In the genomic region with DNA sequence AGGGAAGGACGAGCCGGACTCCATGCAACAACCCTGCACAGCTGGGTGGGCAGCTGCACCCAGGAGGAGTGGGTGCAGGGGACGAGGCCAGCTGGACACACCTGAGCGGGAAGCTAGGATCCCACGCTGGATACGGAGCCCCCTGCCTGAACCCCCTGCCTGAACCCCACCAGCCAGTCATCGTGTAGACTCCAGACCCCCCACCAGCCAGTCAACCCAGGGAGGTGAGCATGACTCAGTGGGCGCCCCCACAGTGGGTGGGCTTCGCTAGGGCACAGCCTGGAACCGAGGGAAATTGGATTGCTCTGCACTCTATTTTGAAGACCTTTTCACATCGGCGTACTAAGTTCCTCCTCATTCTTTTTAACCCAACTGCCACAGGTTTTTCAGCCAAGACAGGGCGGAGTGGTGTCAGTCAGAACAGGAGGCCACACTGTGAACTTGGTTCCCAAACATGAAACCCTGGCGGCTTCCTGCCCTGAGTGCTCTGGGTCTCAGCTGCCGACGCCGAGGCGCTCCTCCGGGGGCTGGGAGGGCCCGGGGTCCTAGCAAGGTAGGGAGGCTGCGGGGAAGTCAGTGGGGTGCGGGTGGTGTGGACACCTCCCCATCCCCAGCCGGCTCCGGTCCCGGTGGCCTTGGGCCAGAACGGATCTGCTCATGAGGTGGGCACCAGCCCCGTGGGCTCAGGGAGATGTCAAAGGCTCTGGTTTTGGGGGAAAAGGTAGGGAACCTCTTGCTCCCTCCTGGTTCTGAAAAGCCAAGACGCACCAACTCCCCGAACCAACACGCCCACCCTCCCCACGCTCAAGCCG, we compare ENCODE assay signal across 21 cellular contexts. TPM values are rescaled to one million over a fixed set of nuclear protein-coding genes. Genes with fewer than 3 reads are reported as not detected.
DNase-seq lines count a peak whose midpoint lies in the region; ATAC-seq and TF ChIP-seq lines count a peak whose summit lies in the region.
"Had no signal": no experiment of that assay in that cellular context is flagged by ENCODE, and none has a peak within 500 bp of the region (broad histone marks: within the 10 kb centered on the region; RNA-seq: fewer than 3 reads in every experiment).

No MANE protein-coding gene starts in this region.

- peaks cover 4% of the 10 kb centered on the region for H3K9me3 Mint-ChIP-seq in activated B cell treated with CpG ODN at 0.5 μM for 24 hours
- H3K9me3 Mint-ChIP-seq in CD4-positive, alpha-beta T cell: peaks cover 3% of the 10 kb centered on the region

- CTCF ChIA-PET in activated B cell treated with CpG ODN at 0.5 μM for 24 hours (lab: Charles Lee): no interaction called here
- CTCF ChIA-PET in CD4-positive, alpha-beta T cell (lab: Charles Lee): interaction anchor here (1.4 kb wide), 1 partner anchor 85 kb away, joined by 3 read pairs; no protein-coding TSS in a partner anchor

- DNase-seq in right cardiac atrium (peak in 2 of 3 donors; percentile 53 to 61), Right ventricle myocardium superior (no peak), activated B cell treated with CpG ODN at 0.5 μM for 24 hours (no peak), left lobe of liver (ENCODE audit: low spot score) (no peak), aorta (peak; percentile 39 to 59), MM.1S (no peak)
- no peak for DNase-seq in CD4-positive, alpha-beta T cell
- DNase-seq: central memory CD4-positive, alpha-beta T cell; DND-41; KBM-7; left colon; NCI-H1092 treated with DMSO at 0.1 percent for 48 hours; NCI-H2171; NCI-H82; stimulated activated CD4-positive, alpha-beta T cell treated with anti-CD3 and anti-CD28 coated beads, Interleukin-12 subunit alpha, Interleukin-12 subunit beta, amount 100 ng/mL, for 4 hours; stimulated activated naive CD4-positive, alpha-beta T cell treated with Interleukin-2 at 50 U/mL for 16 hours had no signal

- no peaks in the 10 kb centered on the region for H3K27me3 Mint-ChIP-seq in activated B cell treated with CpG ODN at 0.5 μM for 24 hours
- H3K27me3 Mint-ChIP-seq in CD4-positive, alpha-beta T cell: no peaks in the 10 kb centered on the region

- intact Hi-C loops in right cardiac atrium (cut with DNase I): no loop called here
- intact Hi-C loops in Right ventricle myocardium superior (cut with DNase I): loop anchor here (10.0 kb wide), 1 partner anchor 264 kb away; no protein-coding TSS in a partner anchor
- intact Hi-C loops in activated B cell treated with CpG ODN at 0.5 μM for 24 hours (cut with micrococcal nuclease): no loop called here
- intact Hi-C loops in aorta (cut with DNase I): no loop called here
- intact Hi-C loops in CD4-positive, alpha-beta T cell (cut with DNase I, micrococcal nuclease): no loop called here

- peak overlapping the region; percentile 56 for H3K27ac Mint-ChIP-seq in activated B cell treated with CpG ODN at 0.5 μM for 24 hours
- H3K27ac Mint-ChIP-seq in CD4-positive, alpha-beta T cell: no peak overlapping the region

- no peaks in the 10 kb centered on the region for H3K27me3 ChIP-seq in right cardiac atrium (ENCODE audit: control insufficient read depth, insufficient read depth)
- H3K27me3 ChIP-seq in aorta (ENCODE audit: control insufficient read depth in 1 of 2, insufficient read depth in 2 of 2, low read length in 1 of 2): no peaks in the 10 kb centered on the region
- no peaks in the 10 kb centered on the region for H3K27me3 ChIP-seq in gastroesophageal sphincter
- no peaks in the 10 kb centered on the region for H3K27me3 ChIP-seq in MM.1S (replicated peaks; ENCODE audit: insufficient read depth, low read length)
- H3K27me3 ChIP-seq in CD4-positive, alpha-beta T cell (ENCODE audit: control insufficient read depth, insufficient read depth, low read length): no peaks in the 10 kb centered on the region
- H3K27me3 ChIP-seq: adrenal gland, hepatocyte, Peyer's patch had no signal

- H3K79me2 ChIP-seq in MM.1S (ENCODE audit: low read length): no peaks in the 10 kb centered on the region
- H3K79me2 ChIP-seq: hepatocyte, parathyroid adenoma had no signal

- H3K36me3 Mint-ChIP-seq in activated B cell treated with CpG ODN at 0.5 μM for 24 hours (ENCODE audit: low read depth): peaks cover 29% of the 10 kb centered on the region
- peaks cover 35% of the 10 kb centered on the region for H3K36me3 Mint-ChIP-seq in CD4-positive, alpha-beta T cell (ENCODE audit: low read depth)

- POLR2A ChIA-PET in activated B cell treated with CpG ODN at 0.5 μM for 24 hours (lab: Charles Lee): no interaction called here
- POLR2A ChIA-PET in CD4-positive, alpha-beta T cell (lab: Charles Lee): no interaction called here

- TF ChIP-seq POLR2A in gastroesophageal sphincter (IDR thresholded peaks at IDR 0.05): no peak

- no peak overlapping the region for H3K27ac ChIP-seq in right cardiac atrium (ENCODE audit: low read length)
- H3K27ac ChIP-seq in aorta (ENCODE audit: low read depth in 1 of 2, low read length in 2 of 2): no peak overlapping the region
- H3K27ac ChIP-seq in gastroesophageal sphincter: no peak overlapping the region
- no peak overlapping the region for H3K27ac ChIP-seq in MM.1S (ENCODE audit: low read length)
- no peak overlapping the region for H3K27ac ChIP-seq in CD4-positive, alpha-beta T cell (ENCODE audit: low read depth, low read length)
- H3K27ac ChIP-seq: hepatocyte, parathyroid adenoma, Peyer's patch had no signal

- H3K4me3 ChIP-seq in right cardiac atrium (ENCODE audit: low read length) (no peak overlapping the region), aorta (ENCODE audit: low read length in 2 of 2) (no peak overlapping the region), gastroesophageal sphincter (no peak overlapping the region), MM.1S (ENCODE audit: low read length) (no peak overlapping the region)
- H3K4me3 ChIP-seq: adrenal gland, hepatocyte, Peyer's patch had no signal

- H3K9me2 ChIP-seq in MM.1S (replicated peaks; ENCODE audit: insufficient read depth, low read length): no peaks in the 10 kb centered on the region

- H3K4me1 ChIP-seq in right cardiac atrium (ENCODE audit: control insufficient read depth, insufficient read depth, low read length) (no peaks in the 10 kb centered on the region), aorta (ENCODE audit: control insufficient read depth in 1 of 2, insufficient read depth in 2 of 2, low read length in 2 of 2) (no peaks in the 10 kb centered on the region), gastroesophageal sphincter (peaks cover 0 to 12% (median 0%) of the 10 kb centered on the region in 3 donors), MM.1S (ENCODE audit: low read length) (no peaks in the 10 kb centered on the region)
- H3K4me1 ChIP-seq: parathyroid adenoma had no signal

- ATAC-seq in right cardiac atrium: peak in 1 of 2 donors; percentile 8
- no peak for ATAC-seq in Right ventricle myocardium superior (ENCODE audit: poor library complexity)
- ATAC-seq in activated B cell treated with CpG ODN at 0.5 μM for 24 hours (ENCODE audit: low read depth): no peak
- peak; percentile 28 for ATAC-seq in left lobe of liver
- no peak for ATAC-seq in aorta (ENCODE audit: low FRiP score)
- ATAC-seq in gastroesophageal sphincter: no peak
- no peak for ATAC-seq in CD4-positive, alpha-beta T cell (ENCODE audit: poor library complexity)
- ATAC-seq: left colon had no signal

- H3K36me3 ChIP-seq in aorta (ENCODE audit: control insufficient read depth in 1 of 2, insufficient read depth in 2 of 2, low read length in 1 of 2): peaks cover 0 to 7% of the 10 kb centered on the region in 2 donors
- H3K36me3 ChIP-seq in gastroesophageal sphincter: peaks cover 0 to 41% of the 10 kb centered on the region in 2 donors
- no peaks in the 10 kb centered on the region for H3K36me3 ChIP-seq in MM.1S (replicated peaks; ENCODE audit: insufficient read depth, low read length)

- TF ChIP-seq CTCF in activated B cell treated with CpG ODN at 0.5 μM for 24 hours (IDR thresholded peaks at IDR 0.05) (no peak), gastroesophageal sphincter (IDR thresholded peaks at IDR 0.05) (no peak), MM.1S (IDR thresholded peaks at IDR 0.05; ENCODE audit: low read length) (no peak)
- no peak for TF ChIP-seq CTCF in CD4-positive, alpha-beta T cell (IDR thresholded peaks at IDR 0.05)

- no peak overlapping the region for H3K9ac ChIP-seq in MM.1S (ENCODE audit: low read length)
- H3K9ac ChIP-seq: parathyroid adenoma had no signal

- peaks cover 3% of the 10 kb centered on the region; the same call in 1 of the 2 replicates for H3F3A ChIP-seq in MM.1S (ENCODE audit: insufficient read depth, low read length)

- no peaks in the 10 kb centered on the region for H4K20me1 ChIP-seq in MM.1S (ENCODE audit: insufficient read depth, low read length)

- 75% methylated on average over 32 of the region's 32 CpGs for WGBS in right cardiac atrium
- WGBS in aorta, 2 donors: 79% methylated on average over 32 of the region's 32 CpGs
- 50 to 60% methylated on average over 1 to 2 of the region's 32 CpGs for WGBS in gastroesophageal sphincter (ENCODE audit: low coverage in 1 of 2), 2 donors

- peaks cover 20% of the 10 kb centered on the region for H3K4me1 Mint-ChIP-seq in activated B cell treated with CpG ODN at 0.5 μM for 24 hours
- no peaks in the 10 kb centered on the region for H3K4me1 Mint-ChIP-seq in CD4-positive, alpha-beta T cell (ENCODE audit: low read depth)

- H3K9me3 ChIP-seq in right cardiac atrium (ENCODE audit: control insufficient read depth, low read length): no peaks in the 10 kb centered on the region
- H3K9me3 ChIP-seq in aorta (ENCODE audit: control insufficient read depth, low read length): no peaks in the 10 kb centered on the region
- H3K9me3 ChIP-seq in gastroesophageal sphincter: peaks cover 0 to 21% (median 0%) of the 10 kb centered on the region in 3 donors
- no peaks in the 10 kb centered on the region for H3K9me3 ChIP-seq in MM.1S (replicated peaks; ENCODE audit: insufficient read depth, low read length)
- peaks cover 9% of the 10 kb centered on the region for H3K9me3 ChIP-seq in CD4-positive, alpha-beta T cell (ENCODE audit: control insufficient read depth, low read length)

- no peak overlapping the region for H3K4me2 ChIP-seq in MM.1S (ENCODE audit: low read depth, low read length)
- H3K4me2 ChIP-seq: hepatocyte had no signal

- no peak for TF ChIP-seq EP300 in gastroesophageal sphincter (IDR thresholded peaks at IDR 0.05)

- no peak overlapping the region for H2AFZ ChIP-seq in MM.1S (ENCODE audit: low read length)
- H2AFZ ChIP-seq: hepatocyte, parathyroid adenoma had no signal

- H3K4me3 Mint-ChIP-seq in activated B cell treated with CpG ODN at 0.5 μM for 24 hours: no peak overlapping the region
- H3K4me3 Mint-ChIP-seq in CD4-positive, alpha-beta T cell: no peak overlapping the region

RNA-seq across cellular contexts. Expression of a gene that starts 57.0 kb away (rescaled TPM):
- total RNA-seq in right cardiac atrium: 10 to 100 TPM; 17.7 to 19.4 (median 18.3) TPM
- polyA plus RNA-seq in right cardiac atrium: 16.3 TPM
- 15.9 TPM for total RNA-seq in Right ventricle myocardium superior
- 37.5 and 45.8 TPM in 2 replicates for total RNA-seq in activated B cell treated with CpG ODN at 0.5 μM for 24 hours
- 17.9 TPM for total RNA-seq in left lobe of liver
- 10 to 100 TPM; 26.7 to 32.2 TPM for total RNA-seq in aorta
- 10 to 100 TPM in 1 of 2 donors, 1 to 10 TPM in 1; 7.6 to 21.6 TPM for polyA plus RNA-seq in aorta
- 10 to 100 TPM; 36.0 to 66.0 (median 45.5) TPM for total RNA-seq in gastroesophageal sphincter
- 100 to 1,000 TPM; 129 to 130 TPM for total RNA-seq in CD4-positive, alpha-beta T cell

Comparison
In these comparisons a context has a peak if more than half of its experiments do, and no peak if none do; other contexts are left out.
1. DNase-seq: peak in right cardiac atrium (2 of 3) and aorta (2 of 2); none in Right ventricle myocardium superior (single experiment), activated B cell treated with CpG ODN at 0.5 μM for 24 hours (single experiment), left lobe of liver (single experiment), MM.1S (single experiment) and CD4-positive, alpha-beta T cell (0 of 10).